18 cellular contexts compared by ENCODE assay signal in the genomic region with DNA sequence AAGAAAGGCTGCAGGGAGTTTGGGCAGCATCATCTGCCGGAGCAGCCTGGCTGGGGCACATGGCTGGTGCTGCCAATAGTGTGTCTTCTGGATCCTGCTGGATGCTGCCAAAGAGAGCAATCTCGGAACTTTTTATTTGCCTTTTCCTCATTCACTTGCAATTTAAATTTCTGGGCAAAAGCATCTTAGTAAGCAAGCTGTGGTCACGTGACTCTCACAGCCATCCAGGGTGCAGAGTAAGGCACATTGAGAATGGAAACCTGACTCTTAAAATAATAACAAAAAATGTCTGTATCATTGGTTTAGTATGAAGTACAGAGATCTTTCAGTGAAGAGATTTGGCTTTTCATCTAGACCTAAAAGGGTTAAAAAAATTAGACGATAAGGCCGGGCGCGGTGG.
"Had no signal": no experiment of that assay in that cellular context is flagged by ENCODE, and none has a peak within 500 bp of the region (broad histone marks: within the 10 kb centered on the region; RNA-seq: fewer than 3 reads in every experiment).

No MANE protein-coding gene starts in this region.

- H3K9me3 ChIP-seq: MG63 had no signal

- DNase-seq: Karpas-422, KG1, MG63, NCI-H1092, NCI-H1105 treated with DMSO at 0.1 percent for 48 hours, NCI-H1417 treated with DMSO at 0.1 percent for 48 hours, NCI-H187, NCI-H2029, NCI-H2081 treated with DMSO at 0.1 percent for 48 hours, NCI-H2171 treated with DMSO at 0.1 percent for 48 hours, NCI-H2227 treated with DMSO at 0.1 percent for 48 hours, NCI-H524, NCI-H526 treated with DMSO at 0.1 percent for 48 hours, NCI-H748 treated with DMSO at 0.1 percent for 48 hours, SHP77, SW 1271, T-cell had no signal

- H3K4me3 ChIP-seq: MG63 had no signal

- ATAC-seq: T-cell had no signal

- H3K36me3 ChIP-seq: MG63 had no signal

- H3K27me3 ChIP-seq: MG63 had no signal

- H3K27ac ChIP-seq: RWPE1 had no signal
